Comparison of ENCODE assay signal across 23 cellular contexts in the genomic region with DNA sequence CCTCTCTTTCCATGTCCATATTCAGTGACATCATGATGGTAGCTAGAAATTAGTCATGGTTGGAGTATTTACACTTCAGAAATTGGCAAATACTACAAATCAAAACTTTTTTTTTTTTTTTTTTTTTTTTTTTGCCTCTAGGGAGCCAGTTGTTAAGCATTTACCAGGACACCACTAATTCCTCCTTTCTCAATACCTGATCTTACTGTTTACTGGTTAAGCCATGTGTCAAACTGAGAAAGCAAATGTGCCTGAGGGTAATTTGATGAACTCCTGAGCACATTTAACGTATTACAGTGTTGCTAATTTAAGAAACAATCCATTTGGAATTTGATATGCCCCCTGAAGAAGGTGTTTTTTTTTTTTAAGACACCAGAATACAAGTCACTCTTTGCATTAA.
DNase-seq lines count a peak whose midpoint lies in the region; ATAC-seq and TF ChIP-seq lines count a peak whose summit lies in the region.
"Had no signal": no experiment of that assay in that cellular context is flagged by ENCODE, and none has a peak within 500 bp of the region (broad histone marks: within the 10 kb centered on the region; RNA-seq: fewer than 3 reads in every experiment).

No MANE protein-coding gene starts in this region.

- H3K9me2 ChIP-seq in GM23248 (ENCODE audit: insufficient read depth): no peaks in the 10 kb centered on the region

- H3K27ac ChIP-seq in GM23248: no peak overlapping the region
- no peak overlapping the region for H3K27ac ChIP-seq in OCI-LY3 (ENCODE audit: low read length)
- H3K27ac ChIP-seq: BLaER1, Peyer's patch had no signal

- no peaks in the 10 kb centered on the region for H3F3A ChIP-seq in GM23248 (ENCODE audit: insufficient read depth)

- H3K36me3 ChIP-seq in GM23248 (ENCODE audit: low read depth): no peaks in the 10 kb centered on the region
- H3K36me3 ChIP-seq in OCI-LY3 (replicated peaks; ENCODE audit: low read depth, low read length): no peaks in the 10 kb centered on the region
- H3K36me3 ChIP-seq: BLaER1, Peyer's patch had no signal

- H3K79me2 ChIP-seq in GM23248 (ENCODE audit: insufficient read depth): no peaks in the 10 kb centered on the region
- no peaks in the 10 kb centered on the region for H3K79me2 ChIP-seq in OCI-LY3 (ENCODE audit: low read length)

- no peak overlapping the region for H3K4me3 Mint-ChIP-seq in HFFc6
- no peak overlapping the region for H3K4me3 Mint-ChIP-seq in type B pancreatic cell
- H3K4me3 Mint-ChIP-seq: CD4-positive, CD25-positive, alpha-beta regulatory T cell; GM23338 had no signal

- 61 to 78% methylated on average over 1 of the region's 1 CpG for WGBS in GM23248 (ENCODE audit: low coverage in 1 of 2, low lambda C conversion rate in 2 of 2, missing lambda C conversion rate in 2 of 2), 2 experiments

- ATAC-seq in HG02973 (IDR thresholded peaks at IDR 0.05; ENCODE audit: unreplicated experiment): no peak
- ATAC-seq: GM23338 had no signal

- H4K20me1 ChIP-seq in GM23248 (ENCODE audit: insufficient read depth) (no peaks in the 10 kb centered on the region), OCI-LY3 (ENCODE audit: insufficient read depth, low read length) (no peaks in the 10 kb centered on the region)
- H4K20me1 ChIP-seq: BLaER1 had no signal

- TF ChIP-seq CTCF in OCI-LY3 (IDR thresholded peaks at IDR 0.05; ENCODE audit: low read depth, low read length): no peak
- TF ChIP-seq CTCF in fibroblast of mammary gland (conservative IDR thresholded peaks at IDR 0.05; ENCODE audit: control insufficient read depth, insufficient read depth, low read depth, low read length): no peak
- no peak for TF ChIP-seq CTCF in HFFc6 (IDR thresholded peaks at IDR 0.05)
- TF ChIP-seq CTCF in type B pancreatic cell (conservative IDR thresholded peaks at IDR 0.05): no peak

- H3K9ac ChIP-seq in GM23248 (no peak overlapping the region), OCI-LY3 (ENCODE audit: low read length) (no peak overlapping the region)
- H3K9ac ChIP-seq: BLaER1 had no signal

- H3K27ac Mint-ChIP-seq in HFFc6 (no peak overlapping the region), type B pancreatic cell (no peak overlapping the region)
- H3K27ac Mint-ChIP-seq: CD4-positive, CD25-positive, alpha-beta regulatory T cell; GM23338; H9 had no signal

- H3K36me3 Mint-ChIP-seq in HFFc6 (ENCODE audit: low read depth) (no peaks in the 10 kb centered on the region), type B pancreatic cell (no peaks in the 10 kb centered on the region)

- in situ Hi-C loops in GM23248 (cut with MboI): no loop called here

- peak; percentile 72 for DNase-seq in DMS53 (lab: John Stamatoyannopoulos, UW)
- peak; percentile 15 for DNase-seq in GM23248
- peak; percentile 9 for DNase-seq in fibroblast of mammary gland (ENCODE audit: low read depth)
- no peak for DNase-seq in SW 1271 (lab: John Stamatoyannopoulos, UW)
- no peak for DNase-seq in HFFc6
- DNase-seq in type B pancreatic cell (ENCODE audit: extremely low spot score, unreplicated experiment): no peak
- DNase-seq: CD4-positive, CD25-positive, alpha-beta regulatory T cell; COR-L47; DMS79 treated with DMSO at 0.1 percent for 48 hours; GF-D8; H9; NCI-H1092 treated with DMSO at 0.1 percent for 48 hours; NCI-H1436; NCI-H1930; NCI-H2107; NCI-H526 treated with DMSO at 0.1 percent for 48 hours; OCI-M1; Peyer's patch; SHP77 treated with DMSO at 0.1 percent for 48 hours had no signal

- H3K9me3 ChIP-seq in GM23248 (ENCODE audit: low read depth) (no peaks in the 10 kb centered on the region), OCI-LY3 (ENCODE audit: insufficient read depth, low read length) (no peaks in the 10 kb centered on the region)
- H3K9me3 ChIP-seq: BLaER1, Peyer's patch had no signal

- H3K27me3 ChIP-seq in GM23248 (replicated peaks; ENCODE audit: insufficient read depth) (no peaks in the 10 kb centered on the region), OCI-LY3 (ENCODE audit: low read depth, low read length) (no peaks in the 10 kb centered on the region)
- H3K27me3 ChIP-seq: BLaER1, Peyer's patch had no signal

- H3K9me3 Mint-ChIP-seq in HFFc6 (no peaks in the 10 kb centered on the region), type B pancreatic cell (no peaks in the 10 kb centered on the region)
- H3K9me3 Mint-ChIP-seq: GM23338, H9 had no signal

- H3K4me2 ChIP-seq in GM23248 (ENCODE audit: unreplicated experiment) (no peak overlapping the region), OCI-LY3 (ENCODE audit: low read length) (peak overlapping the region; percentile 33; the same call in 1 of the 2 replicates)
- H3K4me2 ChIP-seq: BLaER1, GM23338 had no signal

- no peaks in the 10 kb centered on the region for H3K4me1 ChIP-seq in GM23248 (ENCODE audit: insufficient read depth)
- peaks cover 33% of the 10 kb centered on the region for H3K4me1 ChIP-seq in OCI-LY3 (ENCODE audit: low read length)
- H3K4me1 ChIP-seq: BLaER1, Peyer's patch had no signal

- no peak overlapping the region for H3K4me3 ChIP-seq in GM23248
- no peak overlapping the region for H3K4me3 ChIP-seq in OCI-LY3 (ENCODE audit: low read length)
- no peak overlapping the region for H3K4me3 ChIP-seq in fibroblast of mammary gland (ENCODE audit: control insufficient read depth, low read depth, low read length)
- H3K4me3 ChIP-seq: BLaER1, GM23338, Peyer's patch had no signal

- peaks cover 3% of the 10 kb centered on the region for H3K27me3 Mint-ChIP-seq in HFFc6 (ENCODE audit: insufficient read depth)
- peaks cover under 1% of the 10 kb centered on the region for H3K27me3 Mint-ChIP-seq in type B pancreatic cell
- H3K27me3 Mint-ChIP-seq: CD4-positive, CD25-positive, alpha-beta regulatory T cell had no signal

- no peak overlapping the region for H2AFZ ChIP-seq in GM23248
- no peak overlapping the region for H2AFZ ChIP-seq in OCI-LY3 (ENCODE audit: low read depth, low read length)
- H2AFZ ChIP-seq: GM23338 had no signal

- H3K4me1 Mint-ChIP-seq in HFFc6 (ENCODE audit: low read depth) (no peaks in the 10 kb centered on the region), type B pancreatic cell (ENCODE audit: unreplicated experiment) (no peaks in the 10 kb centered on the region)
- H3K4me1 Mint-ChIP-seq: CD4-positive, CD25-positive, alpha-beta regulatory T cell had no signal

Comparison
In these comparisons a context has a peak if more than half of its experiments do, and no peak if none do; other contexts are left out.
1. DNase-seq: peak in DMS53 (single experiment), GM23248 (single experiment) and fibroblast of mammary gland (single experiment); none in SW 1271 (0 of 2), HFFc6 (single experiment) and type B pancreatic cell (single experiment).